In the genomic region with DNA sequence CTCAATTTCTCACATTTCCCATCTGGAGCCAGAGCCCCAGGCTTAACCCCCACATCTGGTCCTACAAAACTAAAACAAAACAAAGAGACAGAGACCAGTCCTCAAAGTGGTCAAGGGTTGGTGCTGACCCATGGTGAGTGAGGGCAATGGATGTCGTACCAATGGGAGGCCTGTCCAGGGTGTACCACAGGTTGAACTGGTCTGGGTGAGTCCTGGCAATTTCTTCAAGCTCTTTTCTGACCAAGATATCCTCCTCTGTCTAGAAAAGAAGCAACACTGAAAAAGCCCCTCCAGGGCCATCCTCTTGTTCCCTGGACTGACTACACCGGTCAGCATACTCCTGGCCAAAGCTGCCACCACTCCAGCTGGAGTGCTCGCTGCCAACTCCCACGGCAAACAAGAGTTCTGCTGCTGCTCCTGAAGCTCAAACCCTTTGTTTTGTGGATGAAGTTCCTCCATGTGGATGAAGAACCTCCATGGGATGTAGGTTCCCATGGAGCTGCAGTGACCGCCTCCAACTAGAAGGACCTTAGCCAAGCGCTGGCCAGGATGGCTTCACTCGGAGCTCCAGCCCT, we compare ENCODE assay signal across 17 cellular contexts. TPM values are rescaled to one million over a fixed set of nuclear protein-coding genes. Genes with fewer than 3 reads are reported as not detected.
A peak's percentile ranks its signal among the peaks of the same experiment; 100 is the strongest.
DNase-seq lines count a peak whose midpoint lies in the region; ATAC-seq, FAIRE-seq and TF ChIP-seq lines count a peak whose summit lies in the region.
"Had no signal": no experiment of that assay in that cellular context is flagged by ENCODE, and none has a peak within 500 bp of the region (broad histone marks: within the 10 kb centered on the region; RNA-seq: fewer than 3 reads in every experiment).

No MANE protein-coding gene starts in this region.

- ATAC-seq in GM19351 (IDR thresholded peaks at IDR 0.05; ENCODE audit: unreplicated experiment): no peak

- H3K27me3 Mint-ChIP-seq in osteocyte (ENCODE audit: unreplicated experiment): no peaks in the 10 kb centered on the region
- H3K27me3 Mint-ChIP-seq: IgD-negative memory B cell had no signal

- peak overlapping the region in 57 of 59 donors; percentile 6 to 99 (median 93) for H3K27ac ChIP-seq in dorsolateral prefrontal cortex
- H3K27ac ChIP-seq: C4-2B, SK-N-MC had no signal

- peaks cover 16% of the 10 kb centered on the region for H3K36me3 Mint-ChIP-seq in osteocyte (ENCODE audit: unreplicated experiment)

- peaks cover 38% of the 10 kb centered on the region for H3K4me1 Mint-ChIP-seq in osteocyte (ENCODE audit: unreplicated experiment)

- DNase-seq in GM12892 (ENCODE audit: insufficient read length) (no peak), dorsolateral prefrontal cortex (no peak), osteocyte (ENCODE audit: extremely low spot score, unreplicated experiment) (no peak), superior temporal gyrus (ENCODE audit: extremely low spot score) (peak; percentile 9), RKO (ENCODE audit: low spot score) (no peak), SIG-M5 treated with dmso at 0.1 percent for 504 hours (lab: John Stamatoyannopoulos, UW; ENCODE audit: unreplicated experiment) (no peak)
- DNase-seq: NCI-H1694, NCI-H2171 had no signal

- H3K9me3 Mint-ChIP-seq in osteocyte (ENCODE audit: unreplicated experiment): no peaks in the 10 kb centered on the region
- H3K9me3 Mint-ChIP-seq: CD8-positive, alpha-beta memory T cell; IgD-negative memory B cell had no signal

- no peak for TF ChIP-seq CTCF in dorsolateral prefrontal cortex (IDR thresholded peaks at IDR 0.05 in 54 of 56, conservative IDR thresholded peaks at IDR 0.05 in 2 of 56; ENCODE audit: low read depth in 1 of 56, partially characterized antibody in 56 of 56)
- TF ChIP-seq CTCF in osteocyte (IDR thresholded peaks at IDR 0.05): no peak

- TF ChIP-seq POLR2A in GM12892 (IDR thresholded peaks at IDR 0.05; ENCODE audit: low read depth, low read length): no peak

- no peak overlapping the region for H3K4me3 ChIP-seq in dorsolateral prefrontal cortex
- H3K4me3 ChIP-seq: SK-N-MC had no signal

- H3K4me3 Mint-ChIP-seq in osteocyte (ENCODE audit: unreplicated experiment): no peak overlapping the region
- H3K4me3 Mint-ChIP-seq: CD8-positive, alpha-beta memory T cell; IgD-negative memory B cell had no signal

- intact Hi-C loops in dorsolateral prefrontal cortex (cut with DNase I): loop anchor here in 1 of 2 donors (5.0 kb wide), 1 partner anchor 569 kb away; no protein-coding TSS in a partner anchor

- H3K27me3 ChIP-seq in dorsolateral prefrontal cortex: peaks cover 0 to 4% (median 0%) of the 10 kb centered on the region in 45 donors

- peak; percentile 53 for FAIRE-seq in GM12892 (lab: Jason Lieb, UNC)
- FAIRE-seq: A204.1, H54 had no signal

- peak overlapping the region; percentile 27 for H3K27ac Mint-ChIP-seq in osteocyte (ENCODE audit: unreplicated experiment)
- H3K27ac Mint-ChIP-seq: CD8-positive, alpha-beta memory T cell had no signal

RNA-seq across cellular contexts. Expression of gene CYB5R2, which starts 6.9 kb away (rescaled TPM):
- 23.2 TPM for polyA plus RNA-seq in GM12892 (2012; ENCODE audit: missing spikeins)
- total RNA-seq in dorsolateral prefrontal cortex (10 to 100 TPM in 91 of 120 experiments, 1 to 10 TPM in 29; 2.8 to 93.4 (median 15.1) TPM), osteocyte (5.7 and 7.9 TPM in 2 replicates)

RNA-seq across cellular contexts. Expression of gene OVCH2, which starts 39.9 kb away (rescaled TPM):
- polyA plus RNA-seq in GM12892 (2012; ENCODE audit: missing spikeins): not detected
- 1 to 10 TPM in 1 of 120 experiments, under 1 TPM in 1, not detected in 118; 0.33 to 1.8 TPM for total RNA-seq in dorsolateral prefrontal cortex
- not detected in 2 replicates for total RNA-seq in osteocyte
- total RNA-seq: CD8-positive, alpha-beta memory T cell; Right ventricle myocardium superior; RPMI7951 had no signal
- polyA plus RNA-seq: CD8-positive, alpha-beta memory T cell; IgD-negative memory B cell had no signal
